Comparison of ENCODE assay signal across 8 cellular contexts in the genomic region with DNA sequence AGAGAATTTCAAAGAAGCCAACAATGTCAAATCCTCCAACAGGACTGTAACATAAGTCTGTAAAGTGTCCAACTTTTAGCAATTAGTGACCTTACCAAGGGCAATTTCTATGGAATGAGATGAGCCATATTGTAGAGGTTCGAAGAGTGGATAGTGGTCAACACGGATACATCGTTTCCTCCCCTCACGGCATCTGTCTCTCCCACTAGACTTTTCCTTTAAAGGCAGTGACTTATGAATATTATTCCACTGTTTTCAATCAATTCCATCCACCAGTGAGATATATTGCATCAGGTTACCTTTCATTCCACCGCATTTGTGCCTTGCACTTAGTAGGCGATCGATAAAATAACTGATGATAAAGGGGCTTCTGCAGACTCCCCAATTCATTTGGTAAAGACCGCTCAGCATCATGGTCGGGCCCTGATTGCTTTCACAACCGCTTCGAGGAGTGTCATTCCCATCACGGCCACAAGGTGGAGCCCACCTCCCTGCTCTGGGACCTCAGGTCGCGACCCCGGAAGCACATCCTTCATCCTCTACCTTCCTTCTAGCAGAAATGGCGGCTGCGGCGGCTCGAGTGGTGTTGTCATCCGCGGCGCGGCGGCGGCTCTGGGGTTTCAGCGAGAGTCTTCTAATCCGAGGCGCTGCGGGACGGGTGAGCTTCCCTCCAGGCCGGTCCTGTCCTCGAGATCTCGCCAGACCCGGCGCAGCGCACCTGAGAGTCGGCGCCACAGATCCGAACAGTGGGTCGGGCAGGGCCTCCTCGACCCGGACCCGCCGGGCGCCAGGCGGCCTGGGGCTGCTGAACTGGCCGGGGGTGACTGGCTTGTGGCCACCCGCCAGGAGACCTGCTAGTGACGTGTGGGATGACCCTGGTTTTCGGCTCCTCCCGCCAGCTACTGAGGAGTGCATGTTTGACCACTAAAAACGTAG. TPM values are rescaled to one million over a fixed set of nuclear protein-coding genes. Genes with fewer than 3 reads are reported as not detected.
DNase-seq lines count a peak whose midpoint lies in the region; ATAC-seq and TF ChIP-seq lines count a peak whose summit lies in the region.

Gene PMPCB (plus strand): TSS at position 535 of the 936 bp plus-strand sequence. CDS start 25 bp downstream, at position 560.

- peak within 1 kb of the TSS; percentile 100 for H2AFZ ChIP-seq in SK-N-SH (ENCODE audit: low read depth)

- H3K27ac Mint-ChIP-seq in activated naive CD4-positive, alpha-beta T cell treated with anti-CD3 and anti-CD28 coated beads, Interleukin-2, amount 50 U/mL, for 24 hours: peak within 1 kb of the TSS; percentile 96

- ATAC-seq in HG02588 (IDR thresholded peaks at IDR 0.05; ENCODE audit: unreplicated experiment): peak; percentile 88

- H3K4me1 ChIP-seq in SK-N-SH (ENCODE audit: control insufficient read depth in 1 of 2, insufficient read depth in 2 of 2, low read depth in 1 of 2, low read length in 1 of 2): peaks cover 7 to 15% of the 10 kb centered on the region in 2 experiments; a peak in 2 of 4 replicates

- peaks cover 11% of the 10 kb centered on the region for H3F3A ChIP-seq in SK-N-SH (replicated peaks; ENCODE audit: insufficient read depth)

- H3K9me2 ChIP-seq in SK-N-SH: no peaks in the 10 kb centered on the region

- peak in 1 of 2 experiments; percentile 31; a peak in 1 of 4 replicates for TF ChIP-seq EP300 in SK-N-SH (IDR thresholded peaks at IDR 0.05; ENCODE audit: borderline replicate concordance in 1 of 2, low read depth in 1 of 2, low read length in 1 of 2)

- peaks cover 50% of the 10 kb centered on the region for H3K4me1 Mint-ChIP-seq in activated naive CD4-positive, alpha-beta T cell treated with anti-CD3 and anti-CD28 coated beads, Interleukin-2, amount 50 U/mL, for 24 hours

- peak within 1 kb of the TSS; percentile 90 for H3K4me2 ChIP-seq in SK-N-SH

- peak within 1 kb of the TSS; percentile 97 for H3K4me3 Mint-ChIP-seq in activated naive CD4-positive, alpha-beta T cell treated with anti-CD3 and anti-CD28 coated beads, Interleukin-2, amount 50 U/mL, for 24 hours

- no peaks in the 10 kb centered on the region for H3K27me3 Mint-ChIP-seq in activated naive CD4-positive, alpha-beta T cell treated with anti-CD3 and anti-CD28 coated beads, Interleukin-2, amount 50 U/mL, for 24 hours

- H3K9me3 Mint-ChIP-seq in activated naive CD4-positive, alpha-beta T cell treated with anti-CD3 and anti-CD28 coated beads, Interleukin-2, amount 50 U/mL, for 24 hours: no peaks in the 10 kb centered on the region

- CTCF ChIA-PET in SK-N-SH (lab: Yijun Ruan, JAX): interaction anchor here (0.9 to 2.6 kb wide), 12 partner anchors 9 to 207 kb away, joined by 3 to 17 read pairs (median 3); no protein-coding TSS in a partner anchor

- H3K9me3 ChIP-seq in SK-N-SH: no peaks in the 10 kb centered on the region

- POLR2A ChIA-PET in SK-N-SH (lab: Yijun Ruan, JAX): no interaction called here

- TF ChIP-seq CTCF in GM10266 (IDR thresholded peaks at IDR 0.05; ENCODE audit: control insufficient read depth, insufficient read depth, low read depth, missing control alignments): peak; percentile 93
- peak; percentile 98 for TF ChIP-seq CTCF in SK-N-SH (IDR thresholded peaks at IDR 0.05)

- peaks cover 6% of the 10 kb centered on the region for H3K36me3 Mint-ChIP-seq in activated naive CD4-positive, alpha-beta T cell treated with anti-CD3 and anti-CD28 coated beads, Interleukin-2, amount 50 U/mL, for 24 hours

- peak within 1 kb of the TSS; percentile 88 for H3K9ac ChIP-seq in SK-N-SH

- TF ChIP-seq RAD21 in SK-N-SH (IDR thresholded peaks at IDR 0.05; ENCODE audit: low read length): peak; percentile 73

- no peaks in the 10 kb centered on the region for H4K20me1 ChIP-seq in SK-N-SH (ENCODE audit: insufficient read depth)

- peaks cover 33 to 35% of the 10 kb centered on the region in 2 experiments for H3K36me3 ChIP-seq in SK-N-SH (replicated peaks in 1 of 2; ENCODE audit: control insufficient read depth in 1 of 2, insufficient read depth in 2 of 2, low read length in 1 of 2)

- DNase-seq in GM10266 (ENCODE audit: extremely low spot score): peak; percentile 91
- DNase-seq in NCI-H1048 (lab: John Stamatoyannopoulos, UW): peak; percentile 83
- DNase-seq in SK-N-SH: peak; percentile 96
- peak; percentile 93 for DNase-seq in globus pallidus (ENCODE audit: low spot score)
- DNase-seq in occipital lobe (lab: John Stamatoyannopoulos, UW): peak; percentile 90

- H3K79me2 ChIP-seq in SK-N-SH (ENCODE audit: insufficient read depth): peaks cover 46% of the 10 kb centered on the region

- peak within 1 kb of the TSS; percentile 78 to 89 for H3K27ac ChIP-seq in SK-N-SH (ENCODE audit: low read depth in 2 of 2, low read length in 1 of 2)
- H3K27ac ChIP-seq in temporal lobe (ENCODE audit: low read depth, low read length): peak within 1 kb of the TSS; percentile 37

- H3K4me3 ChIP-seq in SK-N-SH (ENCODE audit: low read depth in 2 of 2, low read length in 1 of 2): peak within 1 kb of the TSS; percentile 89 to 95

- WGBS in SK-N-SH (ENCODE audit: low lambda C conversion rate): 8% methylated on average over 27 of the region's 52 CpGs

- no peaks in the 10 kb centered on the region for H3K27me3 ChIP-seq in SK-N-SH (ENCODE audit: insufficient read depth)

TF ChIP-seq in SK-N-SH, 30 proteins besides CTCF, POLR2A, EP300 and RAD21 (continues in another document):
- no peak; the same call in none of the 2 replicates for TF ChIP-seq NFIC (IDR thresholded peaks at IDR 0.05; ENCODE audit: borderline replicate concordance)
- TF ChIP-seq, protein P1, sequence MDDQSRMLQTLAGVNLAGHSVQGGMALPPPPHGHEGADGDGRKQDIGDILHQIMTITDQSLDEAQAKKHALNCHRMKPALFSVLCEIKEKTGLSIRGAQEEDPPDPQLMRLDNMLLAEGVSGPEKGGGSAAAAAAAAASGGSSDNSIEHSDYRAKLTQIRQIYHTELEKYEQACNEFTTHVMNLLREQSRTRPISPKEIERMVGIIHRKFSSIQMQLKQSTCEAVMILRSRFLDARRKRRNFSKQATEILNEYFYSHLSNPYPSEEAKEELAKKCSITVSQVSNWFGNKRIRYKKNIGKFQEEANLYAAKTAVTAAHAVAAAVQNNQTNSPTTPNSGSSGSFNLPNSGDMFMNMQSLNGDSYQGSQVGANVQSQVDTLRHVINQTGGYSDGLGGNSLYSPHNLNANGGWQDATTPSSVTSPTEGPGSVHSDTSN (IDR thresholded peaks at IDR 0.05): no peak
- TF ChIP-seq TEAD4 (IDR thresholded peaks at IDR 0.05; ENCODE audit: borderline replicate concordance, insufficient read depth): no peak
- no peak for TF ChIP-seq FOXM1 (IDR thresholded peaks at IDR 0.05; ENCODE audit: low read depth)
- no peak for TF ChIP-seq MEF2A (IDR thresholded peaks at IDR 0.05; ENCODE audit: borderline replicate concordance, low read depth)
- peak; percentile 80 for TF ChIP-seq SMC3 (IDR thresholded peaks at IDR 0.05; ENCODE audit: low read depth, low read length)
- peak; percentile 40; the same call in 1 of the 2 replicates for TF ChIP-seq TCF12 (IDR thresholded peaks at IDR 0.05)
- peak; percentile 71; the same call in 1 of the 2 replicates for TF ChIP-seq REST (IDR thresholded peaks at IDR 0.05; ENCODE audit: low read depth, low read length)
- peak; percentile 61; the same call in 1 of the 2 replicates for TF ChIP-seq MXI1 (IDR thresholded peaks at IDR 0.05; ENCODE audit: low read depth, low read length)
- TF ChIP-seq, protein P2, sequence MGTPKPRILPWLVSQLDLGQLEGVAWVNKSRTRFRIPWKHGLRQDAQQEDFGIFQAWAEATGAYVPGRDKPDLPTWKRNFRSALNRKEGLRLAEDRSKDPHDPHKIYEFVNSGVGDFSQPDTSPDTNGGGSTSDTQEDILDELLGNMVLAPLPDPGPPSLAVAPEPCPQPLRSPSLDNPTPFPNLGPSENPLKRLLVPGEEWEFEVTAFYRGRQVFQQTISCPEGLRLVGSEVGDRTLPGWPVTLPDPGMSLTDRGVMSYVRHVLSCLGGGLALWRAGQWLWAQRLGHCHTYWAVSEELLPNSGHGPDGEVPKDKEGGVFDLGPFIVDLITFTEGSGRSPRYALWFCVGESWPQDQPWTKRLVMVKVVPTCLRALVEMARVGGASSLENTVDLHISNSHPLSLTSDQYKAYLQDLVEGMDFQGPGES (IDR thresholded peaks at IDR 0.05; ENCODE audit: low read depth, low read length): no peak
- peak; percentile 99 for TF ChIP-seq YY1 (IDR thresholded peaks at IDR 0.05; ENCODE audit: low read depth)
- TF ChIP-seq GATA2 (CRISPR knock-in tag; IDR thresholded peaks at IDR 0.05): no peak

RNA-seq across cellular contexts. Expression of gene PMPCB, which starts in this region (rescaled TPM):
- polyA plus RNA-seq in SK-N-SH (2012; rRNA removed): 116 and 142 TPM in 2 replicates
- 146 and 156 TPM in 2 replicates for polyA plus RNA-seq in SK-N-SH (2012; cell fraction: cytosol; rRNA removed)
- 122 and 252 TPM in 2 replicates for polyA plus RNA-seq in SK-N-SH (2012; cell fraction: nucleus; rRNA removed)
- total RNA-seq in occipital lobe (61.9 TPM), temporal lobe (47.9 TPM)

Comparison
In these comparisons a context has a peak if more than half of its experiments do, and no peak if none do; other contexts are left out.
1. Peak in every context shown above with its lines: DNase-seq, ATAC-seq, H3K4me3 ChIP-seq and H3K27ac ChIP-seq.